In the genomic region with DNA sequence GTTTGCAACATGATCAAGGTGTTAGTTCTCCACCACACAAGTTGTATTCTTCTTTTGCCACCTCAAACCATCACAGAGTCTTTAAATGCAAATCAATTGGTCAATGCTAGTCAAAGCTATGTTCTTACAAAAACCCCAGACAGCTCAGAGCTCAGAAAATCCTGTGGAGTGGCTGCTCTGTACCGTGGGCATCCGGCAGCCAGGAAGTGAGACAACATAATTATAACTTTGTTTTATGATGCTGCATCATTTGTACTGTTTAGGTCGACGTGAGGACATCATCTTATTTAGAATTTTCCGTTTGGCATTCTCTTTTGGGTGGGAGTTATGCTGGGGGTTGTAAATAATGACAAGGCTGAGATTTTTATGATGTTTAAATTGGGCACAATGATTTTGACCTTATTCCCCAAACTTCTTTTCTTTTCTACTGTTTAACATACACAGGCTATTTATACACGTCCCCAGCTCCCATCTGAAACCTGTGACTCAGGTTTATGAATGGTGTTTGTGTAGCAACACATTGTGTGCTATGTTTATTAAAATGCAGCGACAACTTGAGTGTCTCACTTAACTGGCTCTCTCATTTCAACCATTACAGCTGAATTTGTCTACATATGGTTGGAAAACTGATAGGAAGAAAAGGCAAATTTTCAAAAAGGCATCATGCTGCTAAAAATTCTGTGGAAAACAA, we compare ENCODE assay signal across 10 cellular contexts.
DNase-seq lines count a peak whose midpoint lies in the region; ATAC-seq and TF ChIP-seq lines count a peak whose summit lies in the region.
"Had no signal": no experiment of that assay in that cellular context is flagged by ENCODE, and none has a peak within 500 bp of the region (broad histone marks: within the 10 kb centered on the region; RNA-seq: fewer than 3 reads in every experiment).

No MANE protein-coding gene starts in this region.

- no peaks in the 10 kb centered on the region for H3K9me3 ChIP-seq in gastroesophageal sphincter

- H3K4me3 ChIP-seq in gastroesophageal sphincter, result no peak overlapping the region

- 62 to 73% methylated on average over 6 to 7 of the region's 7 CpGs for WGBS in gastroesophageal sphincter (ENCODE audit: low coverage in 1 of 2), 2 donors

- TF ChIP-seq CTCF in gastroesophageal sphincter (IDR thresholded peaks at IDR 0.05), result no peak

- no peak overlapping the region for H3K27ac ChIP-seq in gastroesophageal sphincter

- no peaks in the 10 kb centered on the region for H3K36me3 ChIP-seq in gastroesophageal sphincter

- H3K4me1 ChIP-seq in gastroesophageal sphincter, result peaks cover 0 to 53% (median 19%) of the 10 kb centered on the region in 3 donors

- no peak for TF ChIP-seq POLR2A in gastroesophageal sphincter (IDR thresholded peaks at IDR 0.05)

- ATAC-seq in GM18508 (IDR thresholded peaks at IDR 0.05; ENCODE audit: insufficient read depth, unreplicated experiment) (peak; percentile 72), GM19468 (IDR thresholded peaks at IDR 0.05; ENCODE audit: extremely low read depth, unreplicated experiment) (peak; percentile 76), HG02938 (IDR thresholded peaks at IDR 0.05; ENCODE audit: unreplicated experiment) (peak; percentile 81), HG03571 (IDR thresholded peaks at IDR 0.05; ENCODE audit: unreplicated experiment) (peak; percentile 77), gastroesophageal sphincter (no peak)

- TF ChIP-seq EP300 in gastroesophageal sphincter (IDR thresholded peaks at IDR 0.05), result no peak

- H3K27me3 ChIP-seq in gastroesophageal sphincter, result no peaks in the 10 kb centered on the region

- no peak for DNase-seq in NCI-H1048 (lab: John Stamatoyannopoulos, UW)
- DNase-seq in NCI-H2171 treated with DMSO at 0.1 percent for 48 hours (lab: John Stamatoyannopoulos, UW), result no peak
- DNase-seq in NCI-H1930 (lab: John Stamatoyannopoulos, UW), result no peak
- DNase-seq: NCI-H2171, SHP77 had no signal
